20 cellular contexts compared by ENCODE assay signal in genomic region chr10:119377431-119377830, GRCh38.
DNase-seq lines count a peak whose midpoint lies in the region; ATAC-seq and TF ChIP-seq lines count a peak whose summit lies in the region.
"Had no signal": no experiment of that assay in that cellular context is flagged by ENCODE, and none has a peak within 500 bp of the region (broad histone marks: within the 10 kb centered on the region; RNA-seq: fewer than 3 reads in every experiment).

No MANE protein-coding gene starts in this region.

- DNase-seq in DMS 273 (lab: John Stamatoyannopoulos, UW; ENCODE audit: unreplicated experiment), result peak; percentile 94
- peak; percentile 82 for DNase-seq in NCI-H2171 (lab: John Stamatoyannopoulos, UW)
- DNase-seq in left ventricle myocardium superior, result no peak
- no peak for DNase-seq in A172 (ENCODE audit: low spot score)
- DNase-seq in WERI-Rb-1, result no peak
- no peak for DNase-seq in GDM1 (lab: John Stamatoyannopoulos, UW)
- DNase-seq: AML-193; Calu3; CD4-positive, CD25-positive, alpha-beta regulatory T cell; DND-41; GF-D8; H9; NCI-H1436; NCI-H2081 treated with DMSO at 0.1 percent for 48 hours; NCI-H526 treated with DMSO at 0.1 percent for 48 hours; T-helper 1 cell had no signal

- TF ChIP-seq CTCF in brain (conservative IDR thresholded peaks at IDR 0.05) (no peak), WERI-Rb-1 (IDR thresholded peaks at IDR 0.05; ENCODE audit: low read depth, low read length) (no peak)

- intact Hi-C loops in left ventricle myocardium superior (cut with micrococcal nuclease), result no loop called here

- peaks cover 15% of the 10 kb centered on the region for H3K36me3 ChIP-seq in WERI-Rb-1

- no peaks in the 10 kb centered on the region for H3K9me3 ChIP-seq in WERI-Rb-1 (ENCODE audit: severe bottlenecking)
- H3K9me3 ChIP-seq: SK-N-SH had no signal

- peak overlapping the region in 3 of 5 experiments; percentile 22 to 84 (median 59) for H3K27ac Mint-ChIP-seq in brain

- peaks cover 2% of the 10 kb centered on the region for H3K36me3 Mint-ChIP-seq in brain

- peak; percentile 53 for ATAC-seq in left ventricle myocardium superior
- no peak for ATAC-seq in GM21515 (IDR thresholded peaks at IDR 0.05; ENCODE audit: unreplicated experiment)

- H3K4me3 ChIP-seq in WERI-Rb-1 (ENCODE audit: low read depth, low read length), result no peak overlapping the region

- no peaks in the 10 kb centered on the region for H3K9me3 Mint-ChIP-seq in brain
- H3K9me3 Mint-ChIP-seq: CD4-positive, CD25-positive, alpha-beta regulatory T cell; H9 had no signal

- peaks cover 48% of the 10 kb centered on the region for H3K4me1 Mint-ChIP-seq in brain

- no peak overlapping the region for H3K27ac ChIP-seq in WERI-Rb-1

- no peaks in the 10 kb centered on the region for H3K27me3 Mint-ChIP-seq in brain
- H3K27me3 Mint-ChIP-seq: CD4-positive, CD25-positive, alpha-beta regulatory T cell; IgD-negative memory B cell had no signal

- H3K27me3 ChIP-seq in WERI-Rb-1 (ENCODE audit: insufficient read depth, low read depth, severe bottlenecking), result no peaks in the 10 kb centered on the region

- H3K4me3 Mint-ChIP-seq in brain, result peak overlapping the region in 2 of 5 experiments; percentile 15 to 58
- H3K4me3 Mint-ChIP-seq: CD4-positive, CD25-positive, alpha-beta regulatory T cell; H9; IgD-negative memory B cell had no signal

Comparison
In these comparisons a context has a peak if more than half of its experiments do, and no peak if none do; other contexts are left out.
1. DNase-seq: peak in DMS 273 (single experiment) and NCI-H2171 (single experiment); none in left ventricle myocardium superior (single experiment), A172 (single experiment), WERI-Rb-1 (single experiment) and GDM1 (single experiment).